Comparison of ENCODE assay signal across 14 cellular contexts in genomic region chr1:155305881-155306391, GRCh38. TPM values are rescaled to one million over a fixed set of nuclear protein-coding genes. Genes with fewer than 3 reads are reported as not detected.
DNase-seq lines count a peak whose midpoint lies in the region; ATAC-seq and TF ChIP-seq lines count a peak whose summit lies in the region.
"Had no signal": no experiment of that assay in that cellular context is flagged by ENCODE, and none has a peak within 500 bp of the region (broad histone marks: within the 10 kb centered on the region; RNA-seq: fewer than 3 reads in every experiment).

No MANE protein-coding gene starts in this region.

- no peak overlapping the region for H3K4me3 Mint-ChIP-seq in T-helper 2 cell treated with Interferon-gamma antibody and Interleukin-4, amounts not matched to agents 5 μg/mL and 100 μg/mL, for 36 hours

- H3K4me1 Mint-ChIP-seq in T-helper 2 cell treated with Interferon-gamma antibody and Interleukin-4, amounts not matched to agents 5 μg/mL and 100 μg/mL, for 36 hours (ENCODE audit: low read depth), result peaks cover 11% of the 10 kb centered on the region

- H3K36me3 ChIP-seq in mammary epithelial cell (ENCODE audit: insufficient read depth, low read length), result peaks cover 4% of the 10 kb centered on the region
- no peaks in the 10 kb centered on the region for H3K36me3 ChIP-seq in breast epithelium
- H3K36me3 ChIP-seq: vagina had no signal

- DNase-seq in mammary epithelial cell (no peak), breast epithelium (ENCODE audit: low spot score in 2 of 2) (no peak), SW480 (ENCODE audit: low spot score) (peak; percentile 68), islet precursor cell (peak; percentile 82), NCI-H748 (lab: John Stamatoyannopoulos, UW; ENCODE audit: unreplicated experiment) (no peak), NCI-H2171 (lab: John Stamatoyannopoulos, UW) (no peak)
- DNase-seq in T-helper 2 cell treated with Interferon-gamma antibody and Interleukin-4, amounts not matched to agents 5 μg/mL and 100 μg/mL, for 36 hours (ENCODE audit: low spot score), result no peak
- DNase-seq: Karpas-422, lower lobe of right lung had no signal

- H3K27ac Mint-ChIP-seq in T-helper 2 cell treated with Interferon-gamma antibody and Interleukin-4, amounts not matched to agents 5 μg/mL and 100 μg/mL, for 36 hours, result no peak overlapping the region

- intact Hi-C loops in mammary epithelial cell (cut with micrococcal nuclease) (loop anchor here (5.0 kb wide), 1 partner anchor 99 kb away; the partner anchor contains the start of genes MTX1 and THBS3), breast epithelium (cut with DNase I; ENCODE audit: low total_unique reads) (no loop called here)

- WGBS in mammary epithelial cell (ENCODE audit: low coverage, missing lambda C conversion rate), result 87% methylated on average over 7 of the region's 7 CpGs

- H3K36me3 Mint-ChIP-seq in T-helper 2 cell treated with Interferon-gamma antibody and Interleukin-4, amounts not matched to agents 5 μg/mL and 100 μg/mL, for 36 hours (ENCODE audit: low read depth), result peaks cover 18% of the 10 kb centered on the region

- no TSS peak for BruUV-seq in mammary epithelial cell (replicated peaks; lab: Mats Ljungman, UMichigan)

- H3K27me3 ChIP-seq in mammary epithelial cell (ENCODE audit: insufficient read depth, low read length), result no peaks in the 10 kb centered on the region
- H3K27me3 ChIP-seq in breast epithelium, result no peaks in the 10 kb centered on the region
- H3K27me3 ChIP-seq: BLaER1 treated with 17β-estradiol and CSF1 and Interleukin-3, amounts not matched to agents 10 nM and 100 nM; body of pancreas; vagina had no signal

- TF ChIP-seq POLR2A in breast epithelium (IDR thresholded peaks at IDR 0.05), result no peak

- no peaks in the 10 kb centered on the region for H3K27me3 Mint-ChIP-seq in T-helper 2 cell treated with Interferon-gamma antibody and Interleukin-4, amounts not matched to agents 5 μg/mL and 100 μg/mL, for 36 hours (ENCODE audit: low read depth)

- dilution Hi-C loops in mammary epithelial cell (cut with HindIII; ENCODE audit: low sequenced_read_pairs), result no loop called here

- H3K9me3 ChIP-seq in mammary epithelial cell (replicated peaks; ENCODE audit: insufficient read depth, low read length) (no peaks in the 10 kb centered on the region), breast epithelium (no peaks in the 10 kb centered on the region)
- H3K9me3 ChIP-seq: BLaER1 treated with 17β-estradiol and CSF1 and Interleukin-3, amounts not matched to agents 10 nM and 100 nM; body of pancreas; lower lobe of right lung; vagina had no signal

- peaks cover 23% of the 10 kb centered on the region for H3K79me2 ChIP-seq in mammary epithelial cell (ENCODE audit: insufficient read depth, low read length)

- in situ Hi-C loops in mammary epithelial cell (cut with MboI; ENCODE audit: low sequenced_read_pairs in 2 of 2), result no loop called here

- CTCF ChIA-PET in mammary epithelial cell (lab: Charles Lee; ENCODE audit: low non-redundant PET), result interaction anchor here (0.6 kb wide), 1 partner anchor 32 kb away, joined by 3 read pairs; the partner anchor contains the start of gene CLK2

- H3K4me3 ChIP-seq in mammary epithelial cell (replicated peaks in 1 of 3; ENCODE audit: insufficient read depth in 1 of 3, low read depth in 2 of 3, low read length in 3 of 3) (no peak overlapping the region), breast epithelium (no peak overlapping the region)
- H3K4me3 ChIP-seq: BLaER1 treated with 17β-estradiol and CSF1 and Interleukin-3, amounts not matched to agents 10 nM and 100 nM; body of pancreas; lower lobe of right lung; vagina had no signal

- no peaks in the 10 kb centered on the region for H3K9me3 Mint-ChIP-seq in T-helper 2 cell treated with Interferon-gamma antibody and Interleukin-4, amounts not matched to agents 5 μg/mL and 100 μg/mL, for 36 hours

- H3K9ac ChIP-seq in mammary epithelial cell (ENCODE audit: insufficient read depth, low read length), result no peak overlapping the region

- peaks cover 14% of the 10 kb centered on the region for H3K4me1 ChIP-seq in mammary epithelial cell (ENCODE audit: insufficient read depth, low read length)
- H3K4me1 ChIP-seq in breast epithelium, result peaks cover 0 to 9% of the 10 kb centered on the region in 2 donors

- no peak for ATAC-seq in GM19463 (IDR thresholded peaks at IDR 0.05; ENCODE audit: unreplicated experiment)
- ATAC-seq: body of pancreas, lower lobe of right lung, Panc1 had no signal

- no peak for TF ChIP-seq CTCF in mammary epithelial cell (conservative IDR thresholded peaks at IDR 0.05 in 1 of 2, IDR thresholded peaks at IDR 0.05 in 1 of 2; ENCODE audit: extremely low read depth in 1 of 2, insufficient read depth in 1 of 2, low read depth in 1 of 2, low read length in 2 of 2)
- TF ChIP-seq CTCF in breast epithelium (IDR thresholded peaks at IDR 0.05), result no peak

- H3K27ac ChIP-seq in mammary epithelial cell (ENCODE audit: insufficient read depth, low read depth, low read length), result no peak overlapping the region
- no peak overlapping the region for H3K27ac ChIP-seq in breast epithelium
- H3K27ac ChIP-seq: BLaER1 treated with 17β-estradiol and CSF1 and Interleukin-3, amounts not matched to agents 10 nM and 100 nM; body of pancreas; lower lobe of right lung; vagina had no signal

- H2AFZ ChIP-seq in mammary epithelial cell (ENCODE audit: low read depth, low read length), result peak overlapping the region; percentile 65

- no peak overlapping the region for H3K4me2 ChIP-seq in mammary epithelial cell (ENCODE audit: insufficient read depth, low read depth, low read length)
- H3K4me2 ChIP-seq: BLaER1 treated with 17β-estradiol and CSF1 and Interleukin-3, amounts not matched to agents 10 nM and 100 nM had no signal

- H4K20me1 ChIP-seq in mammary epithelial cell (ENCODE audit: insufficient read depth, low read length), result no peaks in the 10 kb centered on the region

RNA-seq across cellular contexts. Expression of gene FDPS, which starts 2.7 kb away (rescaled TPM):
- total RNA-seq in mammary epithelial cell (100 to 1,000 TPM; 180 to 795 TPM), breast epithelium (100 to 1,000 TPM in 1 of 3 donors, 10 to 100 TPM in 2; 84.2 to 102 (median 93.1) TPM)
- polyA plus RNA-seq in mammary epithelial cell, result 859 TPM
- polyA minus RNA-seq in mammary epithelial cell, result 653 TPM

RNA-seq across cellular contexts. Expression of gene PKLR, which starts 4.7 kb away (rescaled TPM):
- total RNA-seq in mammary epithelial cell, result not detected
- polyA plus RNA-seq in mammary epithelial cell, result 0.02 TPM
- polyA minus RNA-seq in mammary epithelial cell, result not detected
- total RNA-seq in breast epithelium, result under 1 TPM in 1 of 3 donors, not detected in 2; 0.33 TPM
- total RNA-seq: body of pancreas, lower lobe of right lung, vagina had no signal

RNA-seq across cellular contexts. Expression of gene RUSC1, which starts 14.8 kb away (rescaled TPM):
- total RNA-seq in mammary epithelial cell, result 10 to 100 TPM; 22.5 to 33.8 TPM
- polyA plus RNA-seq in mammary epithelial cell, result 45.2 TPM
- polyA minus RNA-seq in mammary epithelial cell, result 18.2 TPM
- total RNA-seq in breast epithelium, result 10 to 100 TPM; 14.1 to 22.4 (median 14.4) TPM

RNA-seq across cellular contexts. Expression of gene HCN3, which starts 28.7 kb away (rescaled TPM):
- total RNA-seq in mammary epithelial cell (1 to 10 TPM; 1.3 to 4.8 TPM), breast epithelium (1 to 10 TPM; 1.3 to 2.3 (median 2.3) TPM)
- 3.0 TPM for polyA plus RNA-seq in mammary epithelial cell
- 10.3 TPM for polyA minus RNA-seq in mammary epithelial cell

RNA-seq across cellular contexts. Expression of gene CLK2, which starts 32.6 kb away (rescaled TPM):
- total RNA-seq in mammary epithelial cell (10 to 100 TPM; 21.5 to 41.5 TPM), breast epithelium (10 to 100 TPM; 29.1 to 53.4 (median 48.7) TPM)
- polyA plus RNA-seq in mammary epithelial cell, result 36.1 TPM
- 93.7 TPM for polyA minus RNA-seq in mammary epithelial cell

Comparison
In these comparisons a context has a peak if more than half of its experiments do, and no peak if none do; other contexts are left out.
1. DNase-seq: peak in SW480 (single experiment) and islet precursor cell (single experiment); none in mammary epithelial cell (single experiment), breast epithelium (0 of 2), NCI-H748 (single experiment), NCI-H2171 (single experiment) and T-helper 2 cell treated with Interferon-gamma antibody and Interleukin-4, amounts not matched to agents 5 μg/mL and 100 μg/mL, for 36 hours (single experiment).